Comparison of ENCODE assay signal across 8 cellular contexts in the genomic region with DNA sequence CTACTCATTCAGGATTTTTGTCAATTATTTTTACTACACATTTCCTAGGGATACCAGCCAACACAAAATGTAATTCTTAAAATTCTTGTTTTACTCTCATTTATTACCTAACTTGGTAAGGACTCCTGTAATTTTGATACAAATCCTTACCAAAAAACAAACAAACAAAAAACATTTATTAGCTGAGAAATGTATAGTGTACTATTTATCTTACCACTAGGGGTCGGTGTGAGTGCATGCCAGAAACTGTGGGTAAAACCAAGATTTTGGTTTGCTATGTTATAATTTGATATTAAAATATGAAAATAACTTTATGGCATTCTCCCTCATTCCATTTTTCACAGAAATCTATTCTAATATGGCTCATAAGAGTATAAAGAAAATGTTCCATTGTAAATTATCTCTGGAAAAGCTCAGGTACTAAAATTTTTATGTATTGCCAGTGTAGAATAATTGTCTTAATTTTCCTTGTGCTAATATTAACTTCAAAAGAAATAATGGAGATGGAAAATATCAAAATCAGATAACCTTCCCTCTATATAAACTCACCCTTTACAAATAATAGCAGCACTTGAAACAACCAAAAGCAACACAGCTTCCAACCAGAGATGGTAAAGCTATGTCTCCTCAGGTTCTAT.
DNase-seq lines count a peak whose midpoint lies in the region; ATAC-seq and TF ChIP-seq lines count a peak whose summit lies in the region.

No MANE protein-coding gene starts in this region.

- H3K27me3 ChIP-seq in GM06990 (replicated peaks; ENCODE audit: control insufficient read depth, insufficient read depth, low read length), result no peaks in the 10 kb centered on the region

- H3K27me3 Mint-ChIP-seq in mesothelial cell of epicardium (ENCODE audit: low read depth), result no peaks in the 10 kb centered on the region

- H3K27ac Mint-ChIP-seq in mesothelial cell of epicardium, result no peak overlapping the region

- no peak overlapping the region for H3K4me3 Mint-ChIP-seq in mesothelial cell of epicardium

- H3K36me3 ChIP-seq in GM06990 (ENCODE audit: control insufficient read depth, insufficient read depth, low read length), result no peaks in the 10 kb centered on the region

- ATAC-seq in HG02970 (IDR thresholded peaks at IDR 0.05; ENCODE audit: low FRiP score, unreplicated experiment), result peak; percentile 60

- no peaks in the 10 kb centered on the region for H3K4me1 Mint-ChIP-seq in mesothelial cell of epicardium

- H3K36me3 Mint-ChIP-seq in mesothelial cell of epicardium, result no peaks in the 10 kb centered on the region

- DNase-seq in GM06990 (ENCODE audit: extremely low read depth, insufficient read length) (no peak), astrocyte of the hippocampus (ENCODE audit: low read depth, low spot score) (peak; percentile 32), mesothelial cell of epicardium (ENCODE audit: low spot score in 2 of 2, unreplicated experiment in 2 of 2) (no peak), activated gamma-delta T cell (lab: John Stamatoyannopoulos, UW) (no peak), NCI-H1048 (lab: John Stamatoyannopoulos, UW) (no peak), hypothalamus (lab: John Stamatoyannopoulos, UW) (no peak), HUDEP-2 (lab: John Stamatoyannopoulos, UW; ENCODE audit: unreplicated experiment in 76 of 76) (no peak)

- no peak overlapping the region for H3K4me3 ChIP-seq in GM06990 (replicated peaks; ENCODE audit: low read depth, low read length)

- H3K9me3 Mint-ChIP-seq in mesothelial cell of epicardium, result no peaks in the 10 kb centered on the region

- TF ChIP-seq CTCF in GM06990 (IDR thresholded peaks at IDR 0.05; ENCODE audit: insufficient read depth, low read length, poor library complexity, severe bottlenecking), result peak; percentile 63
- TF ChIP-seq CTCF in mesothelial cell of epicardium (IDR thresholded peaks at IDR 0.05; ENCODE audit: unreplicated experiment), result peak; percentile 98
